1 cellular context compared by ENCODE assay signal in genomic region chr17:51820252-51820651, GRCh38.
TF ChIP-seq lines count a peak whose summit lies in the region.

No MANE protein-coding gene starts in this region.

TF ChIP-seq in HepG2, 621 proteins besides CTCF, POLR2A, EP300 and RAD21 (continued from another document):
- TF ChIP-seq ZKSCAN1 (IDR thresholded peaks at IDR 0.05; ENCODE audit: low read length), result 0 out of 2 replicates have a peak, but pooled peaks have one; percentile 66
